ENCODE assay signal across 9 cellular contexts in genomic region chr5:172107606-172108005, GRCh38.
DNase-seq lines count a peak whose midpoint lies in the region; ATAC-seq and FAIRE-seq lines count a peak whose summit lies in the region.
"Had no signal": no experiment of that assay in that cellular context is flagged by ENCODE, and none has a peak within 500 bp of the region (broad histone marks: within the 10 kb centered on the region; RNA-seq: fewer than 3 reads in every experiment).

No MANE protein-coding gene starts in this region.

- CTCF ChIA-PET in activated naive CD4-positive, alpha-beta T cell treated with anti-CD3 and anti-CD28 coated beads, Interleukin-2, amount 10 ng/mL, durations not matched to agents 7 days and 5 days (lab: Charles Lee): interaction anchor here (0.7 to 6.9 kb wide), 9 partner anchors 9 to 183 kb away, joined by 3 to 69 read pairs (median 3); partner anchors contain the start of genes STK10 and UBTD2

- DNase-seq in activated naive CD4-positive, alpha-beta T cell treated with anti-CD3 and anti-CD28 coated beads, Interleukin-2, amount 10 ng/mL, durations not matched to agents 7 days and 5 days: no peak
- no peak for DNase-seq in activated naive CD4-positive, alpha-beta T cell treated with anti-CD3 and anti-CD28 coated beads, Interleukin-2, amount 50 U/mL, for 16 hours
- DNase-seq in activated naive CD8-positive, alpha-beta T cell treated with anti-CD3 and anti-CD28 coated beads, Interleukin-2, amount 10 ng/mL, durations not matched to agents 7 days and 5 days: no peak
- DNase-seq in immature natural killer cell (no peak), urothelium cell line (ENCODE audit: low spot score) (peak; percentile 50)
- no peak for DNase-seq in activated T-helper 2 cell treated with anti-CD3 and anti-CD28 coated beads, Interferon-gamma antibody, Interleukin-2, Interleukin-4, amounts not matched to agents 10 μg/mL and 5 μg/mL and 100 μg/mL, durations not matched to agents 14 hours and 24 hours and 36 hours (ENCODE audit: low spot score)

- H3K9me3 Mint-ChIP-seq in activated naive CD4-positive, alpha-beta T cell treated with anti-CD3 and anti-CD28 coated beads, Interleukin-2, amount 10 ng/mL, durations not matched to agents 7 days and 5 days: no peaks in the 10 kb centered on the region
- no peaks in the 10 kb centered on the region for H3K9me3 Mint-ChIP-seq in activated naive CD8-positive, alpha-beta T cell treated with anti-CD3 and anti-CD28 coated beads, Interleukin-2, amount 10 ng/mL, durations not matched to agents 7 days and 5 days
- no peaks in the 10 kb centered on the region for H3K9me3 Mint-ChIP-seq in immature natural killer cell
- no peaks in the 10 kb centered on the region for H3K9me3 Mint-ChIP-seq in activated T-helper 2 cell treated with anti-CD3 and anti-CD28 coated beads, Interferon-gamma antibody, Interleukin-2, Interleukin-4, amounts not matched to agents 10 μg/mL and 5 μg/mL and 100 μg/mL, durations not matched to agents 14 hours and 24 hours and 36 hours
- H3K9me3 Mint-ChIP-seq: activated naive CD4-positive, alpha-beta T cell treated with anti-CD3 and anti-CD28 coated beads, Interleukin-2, amount 50 U/mL, for 24 hours had no signal

- H3K27ac Mint-ChIP-seq in activated naive CD4-positive, alpha-beta T cell treated with anti-CD3 and anti-CD28 coated beads, Interleukin-2, amount 10 ng/mL, durations not matched to agents 7 days and 5 days: peak overlapping the region; percentile 81
- H3K27ac Mint-ChIP-seq in activated naive CD8-positive, alpha-beta T cell treated with anti-CD3 and anti-CD28 coated beads, Interleukin-2, amount 10 ng/mL, durations not matched to agents 7 days and 5 days: peak overlapping the region; percentile 80
- peak overlapping the region; percentile 75 to 94 (median 86) for H3K27ac Mint-ChIP-seq in immature natural killer cell
- no peak overlapping the region for H3K27ac Mint-ChIP-seq in activated T-helper 2 cell treated with anti-CD3 and anti-CD28 coated beads, Interferon-gamma antibody, Interleukin-2, Interleukin-4, amounts not matched to agents 10 μg/mL and 5 μg/mL and 100 μg/mL, durations not matched to agents 14 hours and 24 hours and 36 hours

- H3K4me1 Mint-ChIP-seq in activated naive CD4-positive, alpha-beta T cell treated with anti-CD3 and anti-CD28 coated beads, Interleukin-2, amount 10 ng/mL, durations not matched to agents 7 days and 5 days: peaks cover 58% of the 10 kb centered on the region
- H3K4me1 Mint-ChIP-seq in activated naive CD8-positive, alpha-beta T cell treated with anti-CD3 and anti-CD28 coated beads, Interleukin-2, amount 10 ng/mL, durations not matched to agents 7 days and 5 days: peaks cover 51% of the 10 kb centered on the region
- peaks cover 58 to 59% of the 10 kb centered on the region in 2 donors for H3K4me1 Mint-ChIP-seq in immature natural killer cell
- H3K4me1 Mint-ChIP-seq in activated T-helper 2 cell treated with anti-CD3 and anti-CD28 coated beads, Interferon-gamma antibody, Interleukin-2, Interleukin-4, amounts not matched to agents 10 μg/mL and 5 μg/mL and 100 μg/mL, durations not matched to agents 14 hours and 24 hours and 36 hours (ENCODE audit: low read depth): peaks cover 51% of the 10 kb centered on the region

- H3K4me3 Mint-ChIP-seq in activated naive CD4-positive, alpha-beta T cell treated with anti-CD3 and anti-CD28 coated beads, Interleukin-2, amount 10 ng/mL, durations not matched to agents 7 days and 5 days: no peak overlapping the region
- no peak overlapping the region for H3K4me3 Mint-ChIP-seq in activated naive CD8-positive, alpha-beta T cell treated with anti-CD3 and anti-CD28 coated beads, Interleukin-2, amount 10 ng/mL, durations not matched to agents 7 days and 5 days
- H3K4me3 Mint-ChIP-seq in immature natural killer cell: peak overlapping the region in 3 of 5 donors; percentile 9 to 71 (median 64)
- H3K4me3 Mint-ChIP-seq in activated T-helper 2 cell treated with anti-CD3 and anti-CD28 coated beads, Interferon-gamma antibody, Interleukin-2, Interleukin-4, amounts not matched to agents 10 μg/mL and 5 μg/mL and 100 μg/mL, durations not matched to agents 14 hours and 24 hours and 36 hours (ENCODE audit: low read depth): no peak overlapping the region
- H3K4me3 Mint-ChIP-seq: activated naive CD4-positive, alpha-beta T cell treated with anti-CD3 and anti-CD28 coated beads, Interleukin-2, amount 50 U/mL, for 24 hours had no signal

- no peak for FAIRE-seq in urothelium cell line (lab: Jason Lieb, UNC)

- no peaks in the 10 kb centered on the region for H3K27me3 Mint-ChIP-seq in activated naive CD4-positive, alpha-beta T cell treated with anti-CD3 and anti-CD28 coated beads, Interleukin-2, amount 10 ng/mL, durations not matched to agents 7 days and 5 days
- H3K27me3 Mint-ChIP-seq in activated naive CD8-positive, alpha-beta T cell treated with anti-CD3 and anti-CD28 coated beads, Interleukin-2, amount 10 ng/mL, durations not matched to agents 7 days and 5 days: no peaks in the 10 kb centered on the region
- peaks cover 8 to 18% (median 9%) of the 10 kb centered on the region in 3 donors for H3K27me3 Mint-ChIP-seq in immature natural killer cell (ENCODE audit: low read depth in 3 of 3)
- no peaks in the 10 kb centered on the region for H3K27me3 Mint-ChIP-seq in activated T-helper 2 cell treated with anti-CD3 and anti-CD28 coated beads, Interferon-gamma antibody, Interleukin-2, Interleukin-4, amounts not matched to agents 10 μg/mL and 5 μg/mL and 100 μg/mL, durations not matched to agents 14 hours and 24 hours and 36 hours (ENCODE audit: low read depth)
- H3K27me3 Mint-ChIP-seq: activated naive CD4-positive, alpha-beta T cell treated with anti-CD3 and anti-CD28 coated beads, Interleukin-2, amount 50 U/mL, for 24 hours had no signal

- no peak for ATAC-seq in activated naive CD8-positive, alpha-beta T cell treated with anti-CD3 and anti-CD28 coated beads, Interleukin-2, amount 10 ng/mL, durations not matched to agents 7 days and 5 days (ENCODE audit: low read depth)
- no peak for ATAC-seq in HG03378 (IDR thresholded peaks at IDR 0.05; ENCODE audit: unreplicated experiment)
- no peak for ATAC-seq in GM21447 (IDR thresholded peaks at IDR 0.05; ENCODE audit: unreplicated experiment)

- POLR2A ChIA-PET in activated naive CD8-positive, alpha-beta T cell treated with anti-CD3 and anti-CD28 coated beads, Interleukin-2, amount 10 ng/mL, durations not matched to agents 7 days and 5 days (lab: Charles Lee): interaction anchor here (0.8 to 3.7 kb wide), 2 partner anchors 67 to 80 kb away, joined by 6 to 29 read pairs; no protein-coding TSS in a partner anchor

- intact Hi-C loops in activated T-helper 2 cell treated with anti-CD3 and anti-CD28 coated beads, Interferon-gamma antibody, Interleukin-2, Interleukin-4, amounts not matched to agents 10 μg/mL and 5 μg/mL and 100 μg/mL, durations not matched to agents 14 hours and 24 hours and 36 hours (cut with micrococcal nuclease): no loop called here

- peaks cover 52% of the 10 kb centered on the region for H3K36me3 Mint-ChIP-seq in activated naive CD4-positive, alpha-beta T cell treated with anti-CD3 and anti-CD28 coated beads, Interleukin-2, amount 10 ng/mL, durations not matched to agents 7 days and 5 days
- H3K36me3 Mint-ChIP-seq in activated naive CD8-positive, alpha-beta T cell treated with anti-CD3 and anti-CD28 coated beads, Interleukin-2, amount 10 ng/mL, durations not matched to agents 7 days and 5 days: peaks cover 22% of the 10 kb centered on the region
- peaks cover 7 to 26% (median 8%) of the 10 kb centered on the region in 3 donors for H3K36me3 Mint-ChIP-seq in immature natural killer cell
- peaks cover 69% of the 10 kb centered on the region for H3K36me3 Mint-ChIP-seq in activated T-helper 2 cell treated with anti-CD3 and anti-CD28 coated beads, Interferon-gamma antibody, Interleukin-2, Interleukin-4, amounts not matched to agents 10 μg/mL and 5 μg/mL and 100 μg/mL, durations not matched to agents 14 hours and 24 hours and 36 hours (ENCODE audit: low read depth)

Comparison
In these comparisons a context has a peak if more than half of its experiments do, and no peak if none do; other contexts are left out.
1. H3K4me3 Mint-ChIP-seq: peak in immature natural killer cell (3 of 5); none in activated naive CD4-positive, alpha-beta T cell treated with anti-CD3 and anti-CD28 coated beads, Interleukin-2, amount 10 ng/mL, durations not matched to agents 7 days and 5 days (single experiment), activated naive CD8-positive, alpha-beta T cell treated with anti-CD3 and anti-CD28 coated beads, Interleukin-2, amount 10 ng/mL, durations not matched to agents 7 days and 5 days (single experiment) and activated T-helper 2 cell treated with anti-CD3 and anti-CD28 coated beads, Interferon-gamma antibody, Interleukin-2, Interleukin-4, amounts not matched to agents 10 μg/mL and 5 μg/mL and 100 μg/mL, durations not matched to agents 14 hours and 24 hours and 36 hours (single experiment).